In genomic region chr19:1406818-1407661, GRCh38 we compare ENCODE assay signal across 1 cellular context.
TF ChIP-seq lines count a peak whose summit lies in the region.

Gene DAZAP1 (plus strand): TSS chr19:1407586. CDS start chr19:1407774, 188 bp downstream.

TF ChIP-seq in HepG2, 621 proteins besides CTCF, POLR2A, EP300 and RAD21 (continued from another document and continues in another):
- no peak for TF ChIP-seq TRIM22 (IDR thresholded peaks at IDR 0.05)
- TF ChIP-seq GATAD1 (CRISPR knock-in tag; IDR thresholded peaks at IDR 0.05) = peak; percentile 53; the same call in 1 of the 2 replicates
- TF ChIP-seq ZNF670 (CRISPR knock-in tag; IDR thresholded peaks at IDR 0.05; ENCODE audit: borderline replicate concordance) = no peak
- no peak for TF ChIP-seq ZNF430 (CRISPR knock-in tag; IDR thresholded peaks at IDR 0.05)
- TF ChIP-seq HDAC1 (CRISPR knock-in tag; IDR thresholded peaks at IDR 0.05) = peak; percentile 3; the same call in 1 of the 2 replicates
- no peak for TF ChIP-seq MTF2 (CRISPR knock-in tag; IDR thresholded peaks at IDR 0.05; ENCODE audit: borderline replicate concordance)
- TF ChIP-seq GZF1 (CRISPR knock-in tag; IDR thresholded peaks at IDR 0.05) = no peak
- TF ChIP-seq ISL2 (CRISPR knock-in tag; IDR thresholded peaks at IDR 0.05) = peak; percentile 44; the same call in 1 of the 2 replicates
- TF ChIP-seq SSRP1 (CRISPR knock-in tag; IDR thresholded peaks at IDR 0.05) = no peak
- TF ChIP-seq TFAP4 (IDR thresholded peaks at IDR 0.05; ENCODE audit: borderline replicate concordance, low read depth) = no peak; the same call in 1 of the 2 replicates
- TF ChIP-seq ZNF530 (CRISPR knock-in tag; IDR thresholded peaks at IDR 0.05; ENCODE audit: low read depth) = no peak
- TF ChIP-seq FOXM1 (CRISPR knock-in tag; IDR thresholded peaks at IDR 0.05) = no peak
- 0 out of 2 replicates have a peak, but pooled peaks have one; percentile 72 for TF ChIP-seq ADNP (CRISPR knock-in tag; IDR thresholded peaks at IDR 0.05)
- no peak for TF ChIP-seq ZNF20 (CRISPR knock-in tag; IDR thresholded peaks at IDR 0.05)
- TF ChIP-seq ZGPAT (CRISPR knock-in tag; IDR thresholded peaks at IDR 0.05) = no peak; the same call in none of the 2 replicates
- no peak for TF ChIP-seq STAT5B (CRISPR knock-in tag; IDR thresholded peaks at IDR 0.05)
- no peak for TF ChIP-seq JDP2 (CRISPR knock-in tag; IDR thresholded peaks at IDR 0.05; ENCODE audit: borderline replicate concordance)
- TF ChIP-seq ZNF619 (CRISPR knock-in tag; IDR thresholded peaks at IDR 0.05) = no peak
- peak; percentile 6; the same call in 1 of the 2 replicates for TF ChIP-seq ZBTB26 (CRISPR knock-in tag; IDR thresholded peaks at IDR 0.05; ENCODE audit: borderline replicate concordance)
- TF ChIP-seq MEIS1 (CRISPR knock-in tag; IDR thresholded peaks at IDR 0.05; ENCODE audit: borderline replicate concordance) = no peak
- 0 out of 2 replicates have a peak, but pooled peaks have one; percentile 24 for TF ChIP-seq WIZ (CRISPR knock-in tag; IDR thresholded peaks at IDR 0.05)
- no peak; the same call in 1 of the 2 replicates for TF ChIP-seq ZNF362 (CRISPR knock-in tag; IDR thresholded peaks at IDR 0.05; ENCODE audit: borderline replicate concordance)
- TF ChIP-seq TFDP1 (CRISPR knock-in tag; IDR thresholded peaks at IDR 0.05; ENCODE audit: borderline replicate concordance) = peak; percentile 54; the same call in 1 of the 2 replicates
- TF ChIP-seq ZNF672 (CRISPR knock-in tag; IDR thresholded peaks at IDR 0.05) = no peak
- TF ChIP-seq ZMYM3 (CRISPR knock-in tag; IDR thresholded peaks at IDR 0.05) = peak; percentile 77
- no peak for TF ChIP-seq NFATC3 (CRISPR knock-in tag; IDR thresholded peaks at IDR 0.05)
- no peak for TF ChIP-seq ZNF83 (CRISPR knock-in tag; IDR thresholded peaks at IDR 0.05; ENCODE audit: borderline replicate concordance)
- TF ChIP-seq ONECUT2 (CRISPR knock-in tag; IDR thresholded peaks at IDR 0.05) = no peak
- TF ChIP-seq ZNF7 (CRISPR knock-in tag; IDR thresholded peaks at IDR 0.05) = no peak
- TF ChIP-seq NFKBIZ (CRISPR knock-in tag; IDR thresholded peaks at IDR 0.05) = no peak
- peak; percentile 50; the same call in 1 of the 2 replicates for TF ChIP-seq ZNF768 (CRISPR knock-in tag; IDR thresholded peaks at IDR 0.05)
- no peak for TF ChIP-seq ZBTB21 (CRISPR knock-in tag; IDR thresholded peaks at IDR 0.05)
- TF ChIP-seq MEF2D (CRISPR knock-in tag; IDR thresholded peaks at IDR 0.05) = peak; percentile 37; the same call in 1 of the 2 replicates
- no peak for TF ChIP-seq KDM3A (CRISPR knock-in tag; IDR thresholded peaks at IDR 0.05; ENCODE audit: low read depth)
- TF ChIP-seq ZNF552 (CRISPR knock-in tag; IDR thresholded peaks at IDR 0.05; ENCODE audit: borderline replicate concordance) = no peak
- TF ChIP-seq ISX (CRISPR knock-in tag; conservative IDR thresholded peaks at IDR 0.05) = no peak
- no peak for TF ChIP-seq ZNF251 (CRISPR knock-in tag; IDR thresholded peaks at IDR 0.05)
- TF ChIP-seq UBTF (CRISPR knock-in tag; IDR thresholded peaks at IDR 0.05) = no peak; the same call in 1 of the 2 replicates
- TF ChIP-seq ZNF687 (CRISPR knock-in tag; IDR thresholded peaks at IDR 0.05) = peak; percentile 79
- TF ChIP-seq MZF1 (CRISPR knock-in tag; IDR thresholded peaks at IDR 0.05; ENCODE audit: borderline replicate concordance) = no peak
- TF ChIP-seq MXD4 (CRISPR knock-in tag; IDR thresholded peaks at IDR 0.05) = peak; percentile 58; the same call in 1 of the 2 replicates
- TF ChIP-seq MATR3 (CRISPR knock-in tag; IDR thresholded peaks at IDR 0.05) = no peak
- no peak for TF ChIP-seq JARID2 (CRISPR knock-in tag; IDR thresholded peaks at IDR 0.05; ENCODE audit: insufficient replicate concordance)
- no peak for TF ChIP-seq PBX2 (CRISPR knock-in tag; IDR thresholded peaks at IDR 0.05)
- no peak for TF ChIP-seq ZSCAN9 (CRISPR knock-in tag; IDR thresholded peaks at IDR 0.05; ENCODE audit: borderline replicate concordance)
- no peak for TF ChIP-seq ZNF704 (CRISPR knock-in tag; IDR thresholded peaks at IDR 0.05; ENCODE audit: borderline replicate concordance)
- TF ChIP-seq ZNF33A (CRISPR knock-in tag; IDR thresholded peaks at IDR 0.05; ENCODE audit: borderline replicate concordance) = no peak
- TF ChIP-seq DRAP1 (CRISPR knock-in tag; IDR thresholded peaks at IDR 0.05) = peak; percentile 40; the same call in 1 of the 2 replicates
- TF ChIP-seq ETV6 (CRISPR knock-in tag; conservative IDR thresholded peaks at IDR 0.05) = no peak
- TF ChIP-seq SOX6 (IDR thresholded peaks at IDR 0.05) = no peak
- no peak for TF ChIP-seq SOX6 (CRISPR knock-in tag; IDR thresholded peaks at IDR 0.05)
- no peak for TF ChIP-seq TEAD2 (CRISPR knock-in tag; IDR thresholded peaks at IDR 0.05)
